Comparison of ENCODE assay signal across 24 cellular contexts in the genomic region with DNA sequence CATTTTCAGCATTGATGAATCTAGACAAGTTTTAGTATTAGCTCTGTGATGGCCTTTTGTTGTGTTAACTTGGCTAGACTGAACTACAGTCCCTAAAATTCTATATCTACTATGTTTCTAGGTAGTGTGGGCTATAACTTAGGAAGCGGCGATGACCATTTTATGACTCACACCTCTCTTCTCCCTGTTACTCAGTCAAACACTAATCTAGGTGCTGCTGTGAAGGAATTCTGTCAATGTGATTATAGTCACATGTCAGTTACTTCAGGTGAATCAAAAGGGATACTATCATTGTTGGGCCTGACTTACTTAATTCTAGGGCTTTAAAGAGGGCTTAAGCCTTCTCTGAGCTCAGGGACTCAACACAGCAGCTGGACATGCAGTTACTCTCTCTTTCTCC.
DNase-seq lines count a peak whose midpoint lies in the region; ATAC-seq, FAIRE-seq and TF ChIP-seq lines count a peak whose summit lies in the region.
"Had no signal": no experiment of that assay in that cellular context is flagged by ENCODE, and none has a peak within 500 bp of the region (broad histone marks: within the 10 kb centered on the region; RNA-seq: fewer than 3 reads in every experiment).

No MANE protein-coding gene starts in this region.

- FAIRE-seq in bronchial epithelial cell (lab: Jason Lieb, UNC): no peak
- FAIRE-seq: GM12892 had no signal

- intact Hi-C loops in PC-3 (cut with micrococcal nuclease): loop anchor here (5.0 kb wide), 1 partner anchor 196 kb away; no protein-coding TSS in a partner anchor

- no TSS peak for BruUV-seq in PC-3 (replicated peaks; lab: Mats Ljungman, UMichigan)

- no peaks in the 10 kb centered on the region for H3K4me1 ChIP-seq in PC-3 (ENCODE audit: insufficient read depth, low read length)
- H3K4me1 ChIP-seq: BLaER1 treated with 17β-estradiol and CSF1 and Interleukin-3, amounts not matched to agents 10 nM and 100 nM; Caco-2; HAP-1 had no signal

- DNase-seq in Caki2 (ENCODE audit: low read depth) (peak; percentile 48), PC-3 (peak; percentile 43), bronchial epithelial cell (ENCODE audit: low read depth) (peak; percentile 32), kidney tubule cell (ENCODE audit: low spot score) (peak; percentile 85), HFFc6 (no peak), SIG-M5 treated with dmso at 0.1 percent for 504 hours (lab: John Stamatoyannopoulos, UW; ENCODE audit: unreplicated experiment) (no peak)
- no peak for DNase-seq in stimulated activated CD4-positive, alpha-beta T cell treated with anti-CD3 and anti-CD28 coated beads, Interleukin-4, amount 100 ng/mL, for 24 hours
- DNase-seq: 8988T; Caco-2; CD4-positive, alpha-beta memory T cell; DMS153; Karpas-422; NCI-H1417; NCI-H1694 treated with DMSO at 0.1 percent for 48 hours; NCI-H2107; NCI-H446 treated with DMSO at 0.1 percent for 48 hours; NCI-H526 treated with DMSO at 0.1 percent for 48 hours; Right ventricle myocardium superior had no signal

- H3K79me2 ChIP-seq in PC-3 (ENCODE audit: low read length): no peaks in the 10 kb centered on the region

- CTCF ChIA-PET in PC-3 (lab: Charles Lee): no interaction called here

- no peaks in the 10 kb centered on the region for H3K9me2 ChIP-seq in PC-3 (replicated peaks; ENCODE audit: low read length)

- H3K9me3 Mint-ChIP-seq in HFFc6: peaks cover 43% of the 10 kb centered on the region
- H3K9me3 Mint-ChIP-seq: GM23338 had no signal

- no peaks in the 10 kb centered on the region for H3F3A ChIP-seq in PC-3 (ENCODE audit: low read length, unreplicated experiment)

- H3K9ac ChIP-seq in PC-3 (ENCODE audit: low read length): no peak overlapping the region
- H3K9ac ChIP-seq: BLaER1 treated with 17β-estradiol and CSF1 and Interleukin-3, amounts not matched to agents 10 nM and 100 nM had no signal

- H3K4me3 ChIP-seq in PC-3 (ENCODE audit: low read length): no peak overlapping the region
- no peak overlapping the region for H3K4me3 ChIP-seq in bronchial epithelial cell (ENCODE audit: low read depth, low read length)
- H3K4me3 ChIP-seq: BLaER1 treated with 17β-estradiol and CSF1 and Interleukin-3, amounts not matched to agents 10 nM and 100 nM; GM23338; HAP-1 had no signal

- H2AFZ ChIP-seq in PC-3 (ENCODE audit: low read length): no peak overlapping the region
- H2AFZ ChIP-seq: GM23338 had no signal

- no peaks in the 10 kb centered on the region for H3K4me1 Mint-ChIP-seq in HFFc6 (ENCODE audit: low read depth)
- H3K4me1 Mint-ChIP-seq: CD4-positive, alpha-beta memory T cell had no signal

- in situ Hi-C loops in Caki2 (cut with HindIII; ENCODE audit: low pct_unique_long_range_greater_than_20kb, low sequenced_read_pairs): no loop called here

- no peak overlapping the region for H3K4me3 Mint-ChIP-seq in HFFc6
- H3K4me3 Mint-ChIP-seq: CD4-positive, alpha-beta memory T cell; GM23338; IgD-negative memory B cell had no signal

- H3K36me3 Mint-ChIP-seq in HFFc6 (ENCODE audit: low read depth): no peaks in the 10 kb centered on the region
- H3K36me3 Mint-ChIP-seq: CD4-positive, alpha-beta memory T cell had no signal

- POLR2A ChIA-PET in PC-3 (lab: Charles Lee; ENCODE audit: unreplicated experiment): no interaction called here

- ATAC-seq in PC-3: peak; percentile 74
- ATAC-seq: GM23338, Panc1 had no signal

- H3K36me3 ChIP-seq in PC-3 (ENCODE audit: low read depth, low read length) (no peaks in the 10 kb centered on the region), bronchial epithelial cell (ENCODE audit: control insufficient read depth, insufficient read depth, low read length) (no peaks in the 10 kb centered on the region)
- H3K36me3 ChIP-seq: BLaER1 treated with 17β-estradiol and CSF1 and Interleukin-3, amounts not matched to agents 10 nM and 100 nM; HAP-1 had no signal

- H3K27me3 Mint-ChIP-seq in HFFc6 (ENCODE audit: insufficient read depth): no peaks in the 10 kb centered on the region
- H3K27me3 Mint-ChIP-seq: CD4-positive, alpha-beta memory T cell; IgD-negative memory B cell had no signal

- H4K20me1 ChIP-seq in PC-3 (ENCODE audit: low read length): no peaks in the 10 kb centered on the region
- H4K20me1 ChIP-seq: BLaER1 treated with 17β-estradiol and CSF1 and Interleukin-3, amounts not matched to agents 10 nM and 100 nM had no signal

- H3K9me3 ChIP-seq in PC-3 (ENCODE audit: low read length): no peaks in the 10 kb centered on the region
- H3K9me3 ChIP-seq: BLaER1 treated with 17β-estradiol and CSF1 and Interleukin-3, amounts not matched to agents 10 nM and 100 nM; Caco-2; HAP-1 had no signal

- H3K27me3 ChIP-seq in PC-3 (ENCODE audit: low read length): no peaks in the 10 kb centered on the region
- H3K27me3 ChIP-seq in bronchial epithelial cell (ENCODE audit: control insufficient read depth, insufficient read depth, low read length): no peaks in the 10 kb centered on the region
- H3K27me3 ChIP-seq: BLaER1 treated with 17β-estradiol and CSF1 and Interleukin-3, amounts not matched to agents 10 nM and 100 nM had no signal

- H3K27ac Mint-ChIP-seq in HFFc6: no peak overlapping the region
- H3K27ac Mint-ChIP-seq: CD4-positive, alpha-beta memory T cell; GM23338 had no signal

- H3K27ac ChIP-seq in PC-3 (ENCODE audit: low read length): no peak overlapping the region
- H3K27ac ChIP-seq: BLaER1 treated with 17β-estradiol and CSF1 and Interleukin-3, amounts not matched to agents 10 nM and 100 nM had no signal

- no peak overlapping the region for H3K4me2 ChIP-seq in PC-3 (ENCODE audit: low read length)
- H3K4me2 ChIP-seq: BLaER1 treated with 17β-estradiol and CSF1 and Interleukin-3, amounts not matched to agents 10 nM and 100 nM had no signal

- TF ChIP-seq CTCF in PC-3 (conservative IDR thresholded peaks at IDR 0.05; ENCODE audit: low read depth, low read length) (no peak), bronchial epithelial cell (IDR thresholded peaks at IDR 0.05; ENCODE audit: insufficient read depth, low read length, severe bottlenecking) (no peak), HFFc6 (IDR thresholded peaks at IDR 0.05) (no peak)

Comparison
In these comparisons a context has a peak if more than half of its experiments do, and no peak if none do; other contexts are left out.
1. DNase-seq: peak in Caki2 (single experiment), PC-3 (single experiment), bronchial epithelial cell (single experiment) and kidney tubule cell (single experiment); none in stimulated activated CD4-positive, alpha-beta T cell treated with anti-CD3 and anti-CD28 coated beads, Interleukin-4, amount 100 ng/mL, for 24 hours (single experiment), HFFc6 (single experiment) and SIG-M5 treated with dmso at 0.1 percent for 504 hours (single experiment).